Comparison of ENCODE assay signal across 31 cellular contexts in genomic region chr22:29936186-29936585, GRCh38. TPM values are rescaled to one million over a fixed set of nuclear protein-coding genes. Genes with fewer than 3 reads are reported as not detected.
DNase-seq lines count a peak whose midpoint lies in the region; ATAC-seq, FAIRE-seq and TF ChIP-seq lines count a peak whose summit lies in the region.
"Had no signal": no experiment of that assay in that cellular context is flagged by ENCODE, and none has a peak within 500 bp of the region (broad histone marks: within the 10 kb centered on the region; RNA-seq: fewer than 3 reads in every experiment).

No MANE protein-coding gene starts in this region.

- H3K27ac ChIP-seq in small intestine (ENCODE audit: low read depth in 1 of 2, low read length in 1 of 2), result no peak overlapping the region
- H3K27ac ChIP-seq: esophagus muscularis mucosa, foreskin keratinocyte, hepatocyte, right atrium auricular region, SK-N-MC, spleen, transverse colon had no signal

- H3K9me3 ChIP-seq in small intestine (ENCODE audit: control insufficient read depth, low read depth), result no peaks in the 10 kb centered on the region
- H3K9me3 ChIP-seq: esophagus muscularis mucosa, right atrium auricular region, transverse colon had no signal

- TF ChIP-seq CTCF in bronchial epithelial cell (IDR thresholded peaks at IDR 0.05; ENCODE audit: insufficient read depth, low read length, severe bottlenecking), result no peak

- DNase-seq in Right ventricle myocardium superior, result no peak
- DNase-seq in left cardiac atrium, result no peak
- peak; percentile 13 for DNase-seq in bronchial epithelial cell (ENCODE audit: low read depth)
- DNase-seq in kidney tubule cell (ENCODE audit: low spot score), result peak; percentile 60
- peak; percentile 31 for DNase-seq in small intestine
- no peak for DNase-seq in germinal center (ENCODE audit: low spot score)
- DNase-seq in D341Med (ENCODE audit: low spot score), result no peak
- DNase-seq: activated CD4-positive, alpha-beta T cell treated with anti-CD3 and anti-CD28 coated beads, Interleukin-2, amount 10 ng/mL, durations not matched to agents 24 days and 14 days; activated naive CD8-positive, alpha-beta T cell treated with anti-CD3 and anti-CD28 coated beads, Interleukin-2, amount 50 U/mL, for 24 hours; activated T-cell treated with anti-CD3 and anti-CD28 coated beads, Interleukin-2, amount 50 U/mL, for 48 hours; CD8-positive, alpha-beta memory T cell; DMS79; effector memory CD4-positive, alpha-beta T cell; foreskin keratinocyte; GDM1; left ventricle myocardium superior; midbrain; natural killer cell; NCI-H1417; NCI-H2081 treated with DMSO at 0.1 percent for 48 hours; NCI-H345; RPMI8226; spleen; transverse colon had no signal

- no peaks in the 10 kb centered on the region for H3K27me3 ChIP-seq in bronchial epithelial cell (ENCODE audit: control insufficient read depth, insufficient read depth, low read length)
- H3K27me3 ChIP-seq in small intestine (ENCODE audit: control insufficient read depth in 2 of 2, insufficient read depth in 2 of 2, low read length in 2 of 2), result no peaks in the 10 kb centered on the region
- H3K27me3 ChIP-seq: esophagus muscularis mucosa, foreskin keratinocyte, hepatocyte, right atrium auricular region, spleen, transverse colon had no signal

- intact Hi-C loops in Right ventricle myocardium superior (cut with DNase I) (no loop called here), left cardiac atrium (cut with DNase I) (no loop called here)

- WGBS in small intestine, 3 donors, result 23 to 48% (median 32%) methylated on average over 1 of the region's 1 CpG

- peak; percentile 39 for ATAC-seq in Right ventricle myocardium superior (ENCODE audit: poor library complexity)
- no peak for ATAC-seq in left cardiac atrium
- no peak for ATAC-seq in HG03139 (IDR thresholded peaks at IDR 0.05; ENCODE audit: unreplicated experiment)
- ATAC-seq: activated naive CD8-positive, alpha-beta T cell treated with anti-CD3 and anti-CD28 coated beads, Interleukin-2, amount 50 U/mL, for 24 hours; foreskin keratinocyte; K562; left ventricle myocardium superior; natural killer cell had no signal

- FAIRE-seq in bronchial epithelial cell (lab: Jason Lieb, UNC) (no peak), small intestine (lab: Jason Lieb, UNC) (no peak)
- FAIRE-seq: GM19239, K562 had no signal

- no peak overlapping the region for H3K4me3 ChIP-seq in bronchial epithelial cell (ENCODE audit: low read depth, low read length)
- H3K4me3 ChIP-seq in small intestine (ENCODE audit: low read depth in 1 of 2, low read length in 2 of 2), result no peak overlapping the region
- H3K4me3 ChIP-seq: esophagus muscularis mucosa, hepatocyte, K562, right atrium auricular region, SK-N-MC, spleen, transverse colon had no signal

- H3K36me3 ChIP-seq in bronchial epithelial cell (ENCODE audit: control insufficient read depth, insufficient read depth, low read length) (no peaks in the 10 kb centered on the region), small intestine (ENCODE audit: control insufficient read depth in 2 of 2, insufficient read depth in 2 of 2, low read length in 2 of 2) (no peaks in the 10 kb centered on the region)
- H3K36me3 ChIP-seq: esophagus muscularis mucosa, right atrium auricular region, spleen, transverse colon had no signal

- H3K4me1 ChIP-seq in small intestine (ENCODE audit: control insufficient read depth in 2 of 2, insufficient read depth in 1 of 2, low read depth in 1 of 2, low read length in 1 of 2), result no peaks in the 10 kb centered on the region
- H3K4me1 ChIP-seq: foreskin keratinocyte had no signal

RNA-seq across cellular contexts. Expression of gene MTMR3, which starts 53.2 kb away (rescaled TPM):
- total RNA-seq in Right ventricle myocardium superior, result 29.9 TPM
- 10 to 100 TPM; 29.8 to 34.8 TPM for total RNA-seq in left cardiac atrium
- 30.3 and 32.3 TPM in 2 replicates for total RNA-seq in bronchial epithelial cell
- 10 to 100 TPM in 2 of 3 donors, 1 to 10 TPM in 1; 9.2 to 14.8 (median 11.5) TPM for polyA plus RNA-seq in small intestine

Comparison
In these comparisons a context has a peak if more than half of its experiments do, and no peak if none do; other contexts are left out.
1. DNase-seq: peak in bronchial epithelial cell (single experiment), kidney tubule cell (single experiment) and small intestine (single experiment); none in Right ventricle myocardium superior (single experiment), left cardiac atrium (single experiment), germinal center (single experiment) and D341Med (single experiment).